ENCODE assay signal across 27 cellular contexts in the genomic region with DNA sequence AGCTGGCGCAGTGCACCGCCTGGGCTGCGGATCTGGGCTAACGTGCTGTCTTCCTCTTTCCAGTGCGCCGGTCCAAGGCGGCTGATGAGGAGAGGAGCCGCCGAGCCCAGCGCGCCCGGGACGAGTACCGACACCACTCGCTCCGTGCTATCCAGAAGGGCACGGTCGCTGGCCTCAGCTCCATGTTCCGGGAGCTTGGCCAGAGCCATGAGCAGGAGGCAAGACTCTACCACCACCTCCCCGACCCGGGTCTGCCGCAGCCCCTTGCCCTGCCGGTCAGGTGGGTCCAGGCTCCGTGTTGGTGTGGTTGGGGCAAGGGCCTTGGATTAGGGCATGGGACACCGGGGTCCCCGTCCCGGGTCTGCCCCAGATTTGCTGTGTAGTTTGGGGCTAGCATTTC.
"Had no signal": no experiment of that assay in that cellular context is flagged by ENCODE, and none has a peak within 500 bp of the region (broad histone marks: within the 10 kb centered on the region; RNA-seq: fewer than 3 reads in every experiment).

No MANE protein-coding gene starts in this region.

- H3K36me3 Mint-ChIP-seq: naive thymus-derived CD4-positive, alpha-beta T cell; natural killer cell; neural progenitor cell; stimulated activated effector memory CD8-positive, alpha-beta T cell treated with anti-CD3 and anti-CD28 coated beads, Interleukin-12 subunit alpha, Interleukin-12 subunit beta, amount 100 ng/mL, for 72 hours; stimulated activated naive B cell treated with anti-CD40 and anti-IgM and Interleukin-4, amounts not matched to agents 10 μg/mL and 1 μg/mL and 100 μg/mL, for 72 hours had no signal

- ATAC-seq: naive thymus-derived CD4-positive, alpha-beta T cell; natural killer cell; pancreas; stimulated activated effector memory CD8-positive, alpha-beta T cell treated with anti-CD3 and anti-CD28 coated beads, Interleukin-12 subunit alpha, Interleukin-12 subunit beta, amount 100 ng/mL, for 72 hours; stimulated activated naive B cell treated with anti-CD40 and anti-IgM and Interleukin-4, amounts not matched to agents 10 μg/mL and 1 μg/mL and 100 μg/mL, for 72 hours had no signal

- H3K4me3 ChIP-seq: neural progenitor cell, pancreas, prostate gland, right lobe of liver, skin epidermis, smooth muscle cell, stomach, thoracic aorta, thyroid gland, tibial nerve, upper lobe of left lung, vagina had no signal

- H3K9me3 ChIP-seq: pancreas, prostate gland, right lobe of liver, stomach, thoracic aorta, thyroid gland, tibial nerve, upper lobe of left lung, vagina had no signal

- H3K27me3 Mint-ChIP-seq: stimulated activated naive B cell treated with anti-CD40 and anti-IgM and Interleukin-4, amounts not matched to agents 10 μg/mL and 1 μg/mL and 100 μg/mL, for 72 hours had no signal

- H3K36me3 ChIP-seq: neural progenitor cell, pancreas, prostate gland, right lobe of liver, stomach, thoracic aorta, thyroid gland, tibial nerve, upper lobe of left lung, vagina had no signal

- H3K4me3 Mint-ChIP-seq: naive thymus-derived CD4-positive, alpha-beta T cell; natural killer cell; nephron; neural progenitor cell; stimulated activated effector memory CD8-positive, alpha-beta T cell treated with anti-CD3 and anti-CD28 coated beads, Interleukin-12 subunit alpha, Interleukin-12 subunit beta, amount 100 ng/mL, for 72 hours; stimulated activated naive B cell treated with anti-CD40 and anti-IgM and Interleukin-4, amounts not matched to agents 10 μg/mL and 1 μg/mL and 100 μg/mL, for 72 hours; stimulated activated naive CD8-positive, alpha-beta T cell treated with anti-CD3 and anti-CD28 coated beads, Interleukin-15, Interleukin-2, amounts not matched to agents 100 ng/mL and 50 ng/mL, for 24 hours had no signal

- H3K4me1 ChIP-seq: pancreas, prostate gland, right lobe of liver, stomach, tibial nerve, upper lobe of left lung, vagina had no signal

- H3K4me1 Mint-ChIP-seq: natural killer cell; stimulated activated effector memory CD8-positive, alpha-beta T cell treated with anti-CD3 and anti-CD28 coated beads, Interleukin-12 subunit alpha, Interleukin-12 subunit beta, amount 100 ng/mL, for 72 hours had no signal

- H3K9me3 Mint-ChIP-seq: naive thymus-derived CD4-positive, alpha-beta T cell; natural killer cell; nephron; neural progenitor cell; stimulated activated effector memory CD8-positive, alpha-beta T cell treated with anti-CD3 and anti-CD28 coated beads, Interleukin-12 subunit alpha, Interleukin-12 subunit beta, amount 100 ng/mL, for 72 hours; stimulated activated naive B cell treated with anti-CD40 and anti-IgM and Interleukin-4, amounts not matched to agents 10 μg/mL and 1 μg/mL and 100 μg/mL, for 72 hours; stimulated activated naive CD8-positive, alpha-beta T cell treated with anti-CD3 and anti-CD28 coated beads, Interleukin-15, Interleukin-2, amounts not matched to agents 100 ng/mL and 50 ng/mL, for 24 hours had no signal

- H3K27ac Mint-ChIP-seq: naive thymus-derived CD4-positive, alpha-beta T cell; natural killer cell; nephron; neural progenitor cell; stimulated activated effector memory CD8-positive, alpha-beta T cell treated with anti-CD3 and anti-CD28 coated beads, Interleukin-12 subunit alpha, Interleukin-12 subunit beta, amount 100 ng/mL, for 72 hours; stimulated activated naive B cell treated with anti-CD40 and anti-IgM and Interleukin-4, amounts not matched to agents 10 μg/mL and 1 μg/mL and 100 μg/mL, for 72 hours had no signal

- DNase-seq: naive thymus-derived CD4-positive, alpha-beta T cell; natural killer cell; occipital lobe; retina; right cardiac atrium; stimulated activated CD4-positive, alpha-beta T cell treated with anti-CD3 and anti-CD28 coated beads, Interleukin-15, amount 100 ng/mL, for 24 hours; stimulated activated CD4-positive, alpha-beta T cell treated with anti-CD3 and anti-CD28 coated beads, Interleukin-2, amount 100 ng/mL, for 24 hours; stimulated activated CD4-positive, alpha-beta T cell treated with anti-CD3 and anti-CD28 coated beads, Interleukin-2, amount 100 ng/mL, for 48 hours; stimulated activated CD4-positive, alpha-beta T cell treated with anti-CD3 and anti-CD28 coated beads, Interleukin-4, amount 100 ng/mL, for 24 hours; stimulated activated naive B cell treated with anti-CD40 and anti-IgM and Interleukin-4, amounts not matched to agents 10 μg/mL and 1 μg/mL and 100 μg/mL, for 72 hours; stimulated activated naive CD4-positive, alpha-beta T cell treated with Interleukin-2 at 50 U/mL for 16 hours; stomach; thyroid gland; trophoblast cell had no signal

- H3K27me3 ChIP-seq: neural progenitor cell, pancreas, right lobe of liver, stomach, thyroid gland, tibial nerve, upper lobe of left lung, vagina had no signal

- H3K27ac ChIP-seq: neural progenitor cell, pancreas, prostate gland, right lobe of liver, skin epidermis, stomach, thoracic aorta, tibial nerve, upper lobe of left lung, vagina had no signal

- H3K9ac ChIP-seq: neural progenitor cell had no signal
